ENCODE assay signal across 21 cellular contexts in genomic region chr3:31002730-31003129, GRCh38.
DNase-seq lines count a peak whose midpoint lies in the region; ATAC-seq and TF ChIP-seq lines count a peak whose summit lies in the region.
"Had no signal": no experiment of that assay in that cellular context is flagged by ENCODE, and none has a peak within 500 bp of the region (broad histone marks: within the 10 kb centered on the region; RNA-seq: fewer than 3 reads in every experiment).

No MANE protein-coding gene starts in this region.

- intact Hi-C loops in Right ventricle myocardium inferior (cut with DNase I), result no loop called here
- intact Hi-C loops in right cardiac atrium (cut with DNase I), result no loop called here

- no peak overlapping the region for H3K27ac Mint-ChIP-seq in stimulated activated naive B cell treated with anti-CD40 and anti-IgM and Interleukin-4, amounts not matched to agents 10 μg/mL and 1 μg/mL and 100 μg/mL, for 72 hours
- H3K27ac Mint-ChIP-seq: naive thymus-derived CD4-positive, alpha-beta T cell had no signal

- no peak overlapping the region for H3K27ac ChIP-seq in right cardiac atrium (ENCODE audit: low read length)
- H3K27ac ChIP-seq: 22Rv1, C4-2B, lower lobe of right lung, suprapubic skin had no signal

- H3K4me1 ChIP-seq in right cardiac atrium (ENCODE audit: control insufficient read depth, insufficient read depth, low read length), result no peaks in the 10 kb centered on the region
- H3K4me1 ChIP-seq: lower lobe of right lung, suprapubic skin had no signal

- in situ Hi-C loops in GM13976 (cut with MboI; ENCODE audit: low sequenced_read_pairs, unreplicated experiment), result no loop called here

- H3K27me3 ChIP-seq in right cardiac atrium (ENCODE audit: control insufficient read depth, insufficient read depth), result no peaks in the 10 kb centered on the region
- H3K27me3 ChIP-seq: suprapubic skin had no signal

- peaks cover 0 to 4% of the 10 kb centered on the region in 2 donors for H3K4me1 Mint-ChIP-seq in stimulated activated naive B cell treated with anti-CD40 and anti-IgM and Interleukin-4, amounts not matched to agents 10 μg/mL and 1 μg/mL and 100 μg/mL, for 72 hours

- no peaks in the 10 kb centered on the region for H3K9me3 ChIP-seq in right cardiac atrium (ENCODE audit: control insufficient read depth, low read length)
- H3K9me3 ChIP-seq: lower lobe of right lung, SK-N-SH, suprapubic skin had no signal

- ATAC-seq in Right ventricle myocardium inferior, result peak; percentile 34
- ATAC-seq in right cardiac atrium, result no peak
- ATAC-seq in HG02588 (IDR thresholded peaks at IDR 0.05; ENCODE audit: unreplicated experiment), result peak; percentile 42
- ATAC-seq in HG03378 (IDR thresholded peaks at IDR 0.05; ENCODE audit: unreplicated experiment), result peak; percentile 69
- peak; percentile 57 to 68 for ATAC-seq in stimulated activated naive B cell treated with anti-CD40 and anti-IgM and Interleukin-4, amounts not matched to agents 10 μg/mL and 1 μg/mL and 100 μg/mL, for 72 hours (replicated peaks)
- ATAC-seq: activated T-cell treated with anti-CD3 and anti-CD28 coated beads, Interleukin-2, amount 50 U/mL, for 4 hours; lower lobe of right lung; naive thymus-derived CD4-positive, alpha-beta T cell; PC-3 had no signal

- no peaks in the 10 kb centered on the region for H3K27me3 Mint-ChIP-seq in stimulated activated naive B cell treated with anti-CD40 and anti-IgM and Interleukin-4, amounts not matched to agents 10 μg/mL and 1 μg/mL and 100 μg/mL, for 72 hours

- H3K4me3 ChIP-seq in right cardiac atrium (ENCODE audit: low read length), result no peak overlapping the region
- H3K4me3 ChIP-seq: lower lobe of right lung, suprapubic skin had no signal

- no peak for DNase-seq in Right ventricle myocardium inferior (ENCODE audit: missing footprints)
- DNase-seq in right cardiac atrium, result no peak
- no peak for DNase-seq in stimulated activated naive B cell treated with anti-CD40 and anti-IgM and Interleukin-4, amounts not matched to agents 10 μg/mL and 1 μg/mL and 100 μg/mL, for 72 hours
- no peak for DNase-seq in GM10266 (ENCODE audit: extremely low spot score)
- DNase-seq in GM13976 (ENCODE audit: low spot score), result no peak
- DNase-seq in NCI-H748 treated with DMSO at 0.1 percent for 48 hours (lab: John Stamatoyannopoulos, UW), result no peak
- DNase-seq: activated CD4-positive, alpha-beta T cell treated with anti-CD3 and anti-CD28 coated beads, Interleukin-2, amount 50 U/mL, for 48 hours; activated T-cell treated with anti-CD3 and anti-CD28 coated beads, Interleukin-2, amount 50 U/mL, for 4 hours; central memory CD4-positive, alpha-beta T cell; DMS79; foreskin melanocyte; lower lobe of right lung; naive thymus-derived CD4-positive, alpha-beta T cell; NCI-H146; PC-3; SK-N-SH had no signal

- no peak overlapping the region for H3K4me3 Mint-ChIP-seq in stimulated activated naive B cell treated with anti-CD40 and anti-IgM and Interleukin-4, amounts not matched to agents 10 μg/mL and 1 μg/mL and 100 μg/mL, for 72 hours
- H3K4me3 Mint-ChIP-seq: activated T-cell treated with anti-CD3 and anti-CD28 coated beads, Interleukin-2, amount 50 U/mL, for 4 hours; naive thymus-derived CD4-positive, alpha-beta T cell had no signal

- no peaks in the 10 kb centered on the region for H3K36me3 Mint-ChIP-seq in stimulated activated naive B cell treated with anti-CD40 and anti-IgM and Interleukin-4, amounts not matched to agents 10 μg/mL and 1 μg/mL and 100 μg/mL, for 72 hours

- TF ChIP-seq CTCF in GM10266 (IDR thresholded peaks at IDR 0.05; ENCODE audit: control insufficient read depth, insufficient read depth, low read depth, missing control alignments), result no peak
- no peak for TF ChIP-seq CTCF in GM13976 (IDR thresholded peaks at IDR 0.05; ENCODE audit: borderline replicate concordance, control extremely low read depth, extremely low read depth, insufficient read depth, missing control alignments)

- 84% methylated on average over 3 of the region's 3 CpGs for WGBS in right cardiac atrium

- H3K9me3 Mint-ChIP-seq in stimulated activated naive B cell treated with anti-CD40 and anti-IgM and Interleukin-4, amounts not matched to agents 10 μg/mL and 1 μg/mL and 100 μg/mL, for 72 hours, result no peaks in the 10 kb centered on the region
- H3K9me3 Mint-ChIP-seq: activated T-cell treated with anti-CD3 and anti-CD28 coated beads, Interleukin-2, amount 50 U/mL, for 4 hours had no signal

Comparison
In these comparisons a context has a peak if more than half of its experiments do, and no peak if none do; other contexts are left out.
1. ATAC-seq: peak in Right ventricle myocardium inferior (single experiment), HG02588 (single experiment), HG03378 (single experiment) and stimulated activated naive B cell treated with anti-CD40 and anti-IgM and Interleukin-4, amounts not matched to agents 10 μg/mL and 1 μg/mL and 100 μg/mL, for 72 hours (2 of 2); none in right cardiac atrium (0 of 2).